ENCODE assay signal across 1 cellular context in genomic region chr2:25512707-25513106, GRCh38.
TF ChIP-seq lines count a peak whose summit lies in the region.

No MANE protein-coding gene starts in this region.

TF ChIP-seq in WTC11, 78 proteins besides CTCF, POLR2A, EP300 and RAD21 (continued from another document):
- no peak for TF ChIP-seq ZNF121 (CRISPR knock-in tag; IDR thresholded peaks at IDR 0.05)
TF ChIP-seq in WTC11: peak in this region for 0.
